1 cellular context compared by ENCODE assay signal in genomic region chr6:26054937-26055669, GRCh38.
A peak's percentile ranks its signal among the peaks of the same experiment; 100 is the strongest.
TF ChIP-seq lines count a peak whose summit lies in the region.

No MANE protein-coding gene starts in this region.

TF ChIP-seq in K562, 482 proteins besides CTCF, POLR2A, EP300 and RAD21 (continued from another document and continues in another):
- TF ChIP-seq, protein P1, sequence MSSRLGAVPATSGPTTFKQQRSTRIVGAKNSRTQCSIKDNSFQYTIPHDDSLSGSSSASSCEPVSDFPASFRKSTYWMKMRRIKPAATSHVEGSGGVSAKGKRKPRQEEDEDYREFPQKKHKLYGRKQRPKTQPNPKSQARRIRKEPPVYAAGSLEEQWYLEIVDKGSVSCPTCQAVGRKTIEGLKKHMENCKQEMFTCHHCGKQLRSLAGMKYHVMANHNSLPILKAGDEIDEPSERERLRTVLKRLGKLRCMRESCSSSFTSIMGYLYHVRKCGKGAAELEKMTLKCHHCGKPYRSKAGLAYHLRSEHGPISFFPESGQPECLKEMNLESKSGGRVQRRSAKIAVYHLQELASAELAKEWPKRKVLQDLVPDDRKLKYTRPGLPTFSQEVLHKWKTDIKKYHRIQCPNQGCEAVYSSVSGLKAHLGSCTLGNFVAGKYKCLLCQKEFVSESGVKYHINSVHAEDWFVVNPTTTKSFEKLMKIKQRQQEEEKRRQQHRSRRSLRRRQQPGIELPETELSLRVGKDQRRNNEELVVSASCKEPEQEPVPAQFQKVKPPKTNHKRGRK (tag; IDR thresholded peaks at IDR 0.05) = no peak
- no peak; the same call in 1 of the 2 replicates for TF ChIP-seq ARID1B (IDR thresholded peaks at IDR 0.05)
- peak; percentile 86 for TF ChIP-seq ELF4 (CRISPR knock-in tag; IDR thresholded peaks at IDR 0.05)
- no peak; the same call in 1 of the 2 replicates for TF ChIP-seq CREB1 (IDR thresholded peaks at IDR 0.05)
- peak; percentile 43; the same call in 1 of the 2 replicates for TF ChIP-seq CREB1 (CRISPR knock-in tag; IDR thresholded peaks at IDR 0.05)
- no peak for TF ChIP-seq SAFB2 (IDR thresholded peaks at IDR 0.05; ENCODE audit: borderline replicate concordance, low read depth, low read length, severe bottlenecking)
- no peak for TF ChIP-seq YBX1 (IDR thresholded peaks at IDR 0.05)
- TF ChIP-seq SAP30 (IDR thresholded peaks at IDR 0.05; ENCODE audit: borderline replicate concordance, insufficient read depth, low read depth, low read length, poor library complexity, severe bottlenecking) = peak; percentile 76
- TF ChIP-seq HDAC3 (IDR thresholded peaks at IDR 0.05; ENCODE audit: borderline replicate concordance, partially characterized antibody) = peak; percentile 30
- TF ChIP-seq CHD7 (IDR thresholded peaks at IDR 0.05; ENCODE audit: low read depth, low read length) = peak; percentile 77
- TF ChIP-seq, protein P2, sequence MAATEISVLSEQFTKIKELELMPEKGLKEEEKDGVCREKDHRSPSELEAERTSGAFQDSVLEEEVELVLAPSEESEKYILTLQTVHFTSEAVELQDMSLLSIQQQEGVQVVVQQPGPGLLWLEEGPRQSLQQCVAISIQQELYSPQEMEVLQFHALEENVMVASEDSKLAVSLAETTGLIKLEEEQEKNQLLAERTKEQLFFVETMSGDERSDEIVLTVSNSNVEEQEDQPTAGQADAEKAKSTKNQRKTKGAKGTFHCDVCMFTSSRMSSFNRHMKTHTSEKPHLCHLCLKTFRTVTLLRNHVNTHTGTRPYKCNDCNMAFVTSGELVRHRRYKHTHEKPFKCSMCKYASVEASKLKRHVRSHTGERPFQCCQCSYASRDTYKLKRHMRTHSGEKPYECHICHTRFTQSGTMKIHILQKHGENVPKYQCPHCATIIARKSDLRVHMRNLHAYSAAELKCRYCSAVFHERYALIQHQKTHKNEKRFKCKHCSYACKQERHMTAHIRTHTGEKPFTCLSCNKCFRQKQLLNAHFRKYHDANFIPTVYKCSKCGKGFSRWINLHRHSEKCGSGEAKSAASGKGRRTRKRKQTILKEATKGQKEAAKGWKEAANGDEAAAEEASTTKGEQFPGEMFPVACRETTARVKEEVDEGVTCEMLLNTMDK (IDR thresholded peaks at IDR 0.05; ENCODE audit: borderline replicate concordance, insufficient read depth, low read depth, low read length, poor library complexity, severe bottlenecking) = no peak
- peak; percentile 38; the same call in 1 of the 2 replicates for TF ChIP-seq ZNF766 (CRISPR knock-in tag; conservative IDR thresholded peaks at IDR 0.05)
- no peak for TF ChIP-seq NR2C1 (IDR thresholded peaks at IDR 0.05)
- TF ChIP-seq NR2C1 (tag; IDR thresholded peaks at IDR 0.05) = no peak
- TF ChIP-seq ZNF511 (CRISPR knock-in tag; IDR thresholded peaks at IDR 0.05) = no peak
- TF ChIP-seq, protein P3, sequence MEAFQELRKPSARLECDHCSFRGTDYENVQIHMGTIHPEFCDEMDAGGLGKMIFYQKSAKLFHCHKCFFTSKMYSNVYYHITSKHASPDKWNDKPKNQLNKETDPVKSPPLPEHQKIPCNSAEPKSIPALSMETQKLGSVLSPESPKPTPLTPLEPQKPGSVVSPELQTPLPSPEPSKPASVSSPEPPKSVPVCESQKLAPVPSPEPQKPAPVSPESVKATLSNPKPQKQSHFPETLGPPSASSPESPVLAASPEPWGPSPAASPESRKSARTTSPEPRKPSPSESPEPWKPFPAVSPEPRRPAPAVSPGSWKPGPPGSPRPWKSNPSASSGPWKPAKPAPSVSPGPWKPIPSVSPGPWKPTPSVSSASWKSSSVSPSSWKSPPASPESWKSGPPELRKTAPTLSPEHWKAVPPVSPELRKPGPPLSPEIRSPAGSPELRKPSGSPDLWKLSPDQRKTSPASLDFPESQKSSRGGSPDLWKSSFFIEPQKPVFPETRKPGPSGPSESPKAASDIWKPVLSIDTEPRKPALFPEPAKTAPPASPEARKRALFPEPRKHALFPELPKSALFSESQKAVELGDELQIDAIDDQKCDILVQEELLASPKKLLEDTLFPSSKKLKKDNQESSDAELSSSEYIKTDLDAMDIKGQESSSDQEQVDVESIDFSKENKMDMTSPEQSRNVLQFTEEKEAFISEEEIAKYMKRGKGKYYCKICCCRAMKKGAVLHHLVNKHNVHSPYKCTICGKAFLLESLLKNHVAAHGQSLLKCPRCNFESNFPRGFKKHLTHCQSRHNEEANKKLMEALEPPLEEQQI (IDR thresholded peaks at IDR 0.05) = no peak
- TF ChIP-seq TRIM28 (IDR thresholded peaks at IDR 0.05) = no peak
- no peak; the same call in 1 of the 2 replicates for TF ChIP-seq MEF2D (tag; conservative IDR thresholded peaks at IDR 0.05; ENCODE audit: low read depth)
- peak; percentile 98 for TF ChIP-seq THRB (CRISPR knock-in tag; conservative IDR thresholded peaks at IDR 0.05)
- no peak for TF ChIP-seq XRCC3 (IDR thresholded peaks at IDR 0.05)
- TF ChIP-seq ZNF41 (CRISPR knock-in tag; conservative IDR thresholded peaks at IDR 0.05) = peak; percentile 85
- TF ChIP-seq, protein P4, sequence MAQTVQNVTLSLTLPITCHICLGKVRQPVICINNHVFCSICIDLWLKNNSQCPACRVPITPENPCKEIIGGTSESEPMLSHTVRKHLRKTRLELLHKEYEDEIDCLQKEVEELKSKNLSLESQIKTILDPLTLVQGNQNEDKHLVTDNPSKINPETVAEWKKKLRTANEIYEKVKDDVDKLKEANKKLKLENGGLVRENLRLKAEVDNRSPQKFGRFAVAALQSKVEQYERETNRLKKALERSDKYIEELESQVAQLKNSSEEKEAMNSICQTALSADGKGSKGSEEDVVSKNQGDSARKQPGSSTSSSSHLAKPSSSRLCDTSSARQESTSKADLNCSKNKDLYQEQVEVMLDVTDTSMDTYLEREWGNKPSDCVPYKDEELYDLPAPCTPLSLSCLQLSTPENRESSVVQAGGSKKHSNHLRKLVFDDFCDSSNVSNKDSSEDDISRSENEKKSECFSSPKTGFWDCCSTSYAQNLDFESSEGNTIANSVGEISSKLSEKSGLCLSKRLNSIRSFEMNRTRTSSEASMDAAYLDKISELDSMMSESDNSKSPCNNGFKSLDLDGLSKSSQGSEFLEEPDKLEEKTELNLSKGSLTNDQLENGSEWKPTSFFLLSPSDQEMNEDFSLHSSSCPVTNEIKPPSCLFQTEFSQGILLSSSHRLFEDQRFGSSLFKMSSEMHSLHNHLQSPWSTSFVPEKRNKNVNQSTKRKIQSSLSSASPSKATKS (CRISPR knock-in tag; IDR thresholded peaks at IDR 0.05) = peak; percentile 88
- peak; percentile 72 for TF ChIP-seq SMAD3 (CRISPR knock-in tag; conservative IDR thresholded peaks at IDR 0.05)
- peak; percentile 59; the same call in 1 of the 2 replicates for TF ChIP-seq ZFP1 (CRISPR knock-in tag; IDR thresholded peaks at IDR 0.05)
- peak in 1 of 2 experiments; percentile 49; a peak in 1 of 4 replicates for TF ChIP-seq FOXA3 (CRISPR knock-in tag; conservative IDR thresholded peaks at IDR 0.05 in 1 of 2, IDR thresholded peaks at IDR 0.05 in 1 of 2)
